27 cellular contexts compared by ENCODE assay signal in genomic region chr2:86029873-86030272, GRCh38.
DNase-seq lines count a peak whose midpoint lies in the region; ATAC-seq, FAIRE-seq and TF ChIP-seq lines count a peak whose summit lies in the region.
"Had no signal": no experiment of that assay in that cellular context is flagged by ENCODE, and none has a peak within 500 bp of the region (broad histone marks: within the 10 kb centered on the region; RNA-seq: fewer than 3 reads in every experiment).

No MANE protein-coding gene starts in this region.

- DNase-seq in T-helper 1 cell (no peak), chondrocyte (ENCODE audit: low spot score) (peak; percentile 59), upper lobe of right lung (peak; percentile 53), frontal cortex (ENCODE audit: low spot score in 2 of 2) (no peak)
- peak; percentile 10 for DNase-seq in activated naive CD4-positive, alpha-beta T cell treated with anti-CD3 and anti-CD28 coated beads, Interleukin-2, amount 10 ng/mL, durations not matched to agents 7 days and 5 days
- no peak for DNase-seq in activated naive CD4-positive, alpha-beta T cell treated with anti-CD3 and anti-CD28 coated beads, Interleukin-2, amount 50 U/mL, for 72 hours (ENCODE audit: low spot score in 2 of 2)
- DNase-seq: ACHN; CD8-positive, alpha-beta T cell; DMS153; GM23248; H9; HFFc6; Kasumi-1; NCI-H1694; NCI-H2081; NCI-H2171; NCI-H345; NCI-H524; NCI-H774; NK-92 treated with Interleukin-12 subunit alpha and Interleukin-12 subunit beta, amount 100 ng/mL, for 24 hours had no signal

- no peak for ATAC-seq in activated naive CD4-positive, alpha-beta T cell treated with anti-CD3 and anti-CD28 coated beads, Interleukin-2, amount 50 U/mL, for 72 hours
- ATAC-seq in upper lobe of right lung (no peak), HG03025 (IDR thresholded peaks at IDR 0.05; ENCODE audit: low FRiP score, unreplicated experiment) (no peak)
- ATAC-seq: CD8-positive, alpha-beta T cell had no signal

- peaks cover 20% of the 10 kb centered on the region for H3K4me1 Mint-ChIP-seq in T-helper 1 cell treated with Interleukin-12 subunit alpha and Interleukin-12 subunit beta and Interleukin-4 antibody, amounts not matched to agents 30 μg/mL and 1 μg/mL, for 36 hours (ENCODE audit: low read depth)
- H3K4me1 Mint-ChIP-seq in activated naive CD4-positive, alpha-beta T cell treated with anti-CD3 and anti-CD28 coated beads, Interleukin-2, amount 10 ng/mL, durations not matched to agents 7 days and 5 days = peaks cover 40% of the 10 kb centered on the region
- peaks cover 13% of the 10 kb centered on the region for H3K4me1 Mint-ChIP-seq in chondrocyte (ENCODE audit: low read depth)
- H3K4me1 Mint-ChIP-seq: H9 had no signal

- H3K27ac Mint-ChIP-seq in T-helper 1 cell treated with Interleukin-12 subunit alpha and Interleukin-12 subunit beta and Interleukin-4 antibody, amounts not matched to agents 30 μg/mL and 1 μg/mL, for 36 hours = peak overlapping the region; percentile 34
- no peak overlapping the region for H3K27ac Mint-ChIP-seq in activated naive CD4-positive, alpha-beta T cell treated with anti-CD3 and anti-CD28 coated beads, Interleukin-2, amount 10 ng/mL, durations not matched to agents 7 days and 5 days
- H3K27ac Mint-ChIP-seq in activated naive CD4-positive, alpha-beta T cell treated with anti-CD3 and anti-CD28 coated beads, Interleukin-2, amount 50 U/mL, for 72 hours = no peak overlapping the region
- H3K27ac Mint-ChIP-seq in chondrocyte (ENCODE audit: unreplicated experiment) = no peak overlapping the region
- H3K27ac Mint-ChIP-seq: CD8-positive, alpha-beta T cell; H9; HFFc6 had no signal

- H3K4me3 Mint-ChIP-seq in T-helper 1 cell treated with Interleukin-12 subunit alpha and Interleukin-12 subunit beta and Interleukin-4 antibody, amounts not matched to agents 30 μg/mL and 1 μg/mL, for 36 hours = no peak overlapping the region
- no peak overlapping the region for H3K4me3 Mint-ChIP-seq in activated naive CD4-positive, alpha-beta T cell treated with anti-CD3 and anti-CD28 coated beads, Interleukin-2, amount 10 ng/mL, durations not matched to agents 7 days and 5 days
- no peak overlapping the region for H3K4me3 Mint-ChIP-seq in chondrocyte (ENCODE audit: unreplicated experiment)
- H3K4me3 Mint-ChIP-seq: CD8-positive, alpha-beta T cell; H9; HFFc6 had no signal

- H3K9me3 Mint-ChIP-seq in T-helper 1 cell treated with Interleukin-12 subunit alpha and Interleukin-12 subunit beta and Interleukin-4 antibody, amounts not matched to agents 30 μg/mL and 1 μg/mL, for 36 hours = no peaks in the 10 kb centered on the region
- H3K9me3 Mint-ChIP-seq in activated naive CD4-positive, alpha-beta T cell treated with anti-CD3 and anti-CD28 coated beads, Interleukin-2, amount 10 ng/mL, durations not matched to agents 7 days and 5 days = no peaks in the 10 kb centered on the region
- no peaks in the 10 kb centered on the region for H3K9me3 Mint-ChIP-seq in activated naive CD4-positive, alpha-beta T cell treated with anti-CD3 and anti-CD28 coated beads, Interleukin-2, amount 50 U/mL, for 72 hours
- H3K9me3 Mint-ChIP-seq in chondrocyte (ENCODE audit: low read depth) = no peaks in the 10 kb centered on the region
- H3K9me3 Mint-ChIP-seq: CD8-positive, alpha-beta T cell; H9; HFFc6 had no signal

- peaks cover 6% of the 10 kb centered on the region for H3K4me1 ChIP-seq in upper lobe of right lung

- no peak overlapping the region for H3K27ac ChIP-seq in upper lobe of right lung
- H3K27ac ChIP-seq: 22Rv1, GM23248, RWPE1 had no signal

- peaks cover 65% of the 10 kb centered on the region for H3K36me3 ChIP-seq in upper lobe of right lung

- no peak for FAIRE-seq in frontal cortex (lab: Jason Lieb, UNC)
- FAIRE-seq: G401.6, GM18507 had no signal

- H3K4me3 ChIP-seq in upper lobe of right lung = no peak overlapping the region
- H3K4me3 ChIP-seq: BLaER1, GM23248 had no signal

- no peaks in the 10 kb centered on the region for H3K27me3 ChIP-seq in upper lobe of right lung
- H3K27me3 ChIP-seq: BLaER1 had no signal

- H3K9me3 ChIP-seq in upper lobe of right lung = no peaks in the 10 kb centered on the region
- H3K9me3 ChIP-seq: BLaER1 had no signal

- CTCF ChIA-PET in activated naive CD4-positive, alpha-beta T cell treated with anti-CD3 and anti-CD28 coated beads, Interleukin-2, amount 10 ng/mL, durations not matched to agents 7 days and 5 days (lab: Charles Lee) = interaction anchor here (0.6 kb wide), 1 partner anchor 322 kb away, joined by 3 read pairs; no protein-coding TSS in a partner anchor

- H3K36me3 Mint-ChIP-seq in T-helper 1 cell treated with Interleukin-12 subunit alpha and Interleukin-12 subunit beta and Interleukin-4 antibody, amounts not matched to agents 30 μg/mL and 1 μg/mL, for 36 hours (ENCODE audit: low read depth) = peaks cover 68% of the 10 kb centered on the region
- peaks cover 80% of the 10 kb centered on the region for H3K36me3 Mint-ChIP-seq in activated naive CD4-positive, alpha-beta T cell treated with anti-CD3 and anti-CD28 coated beads, Interleukin-2, amount 10 ng/mL, durations not matched to agents 7 days and 5 days
- H3K36me3 Mint-ChIP-seq in activated naive CD4-positive, alpha-beta T cell treated with anti-CD3 and anti-CD28 coated beads, Interleukin-2, amount 50 U/mL, for 72 hours = peaks cover 32 to 42% of the 10 kb centered on the region in 2 donors
- H3K36me3 Mint-ChIP-seq in chondrocyte (ENCODE audit: low read depth) = peaks cover 66% of the 10 kb centered on the region

- H3K27me3 Mint-ChIP-seq in T-helper 1 cell treated with Interleukin-12 subunit alpha and Interleukin-12 subunit beta and Interleukin-4 antibody, amounts not matched to agents 30 μg/mL and 1 μg/mL, for 36 hours (ENCODE audit: low read depth) = no peaks in the 10 kb centered on the region
- H3K27me3 Mint-ChIP-seq in activated naive CD4-positive, alpha-beta T cell treated with anti-CD3 and anti-CD28 coated beads, Interleukin-2, amount 10 ng/mL, durations not matched to agents 7 days and 5 days = no peaks in the 10 kb centered on the region
- H3K27me3 Mint-ChIP-seq in chondrocyte (ENCODE audit: low read depth) = no peaks in the 10 kb centered on the region

- TF ChIP-seq CTCF in chondrocyte (IDR thresholded peaks at IDR 0.05) = no peak
- TF ChIP-seq CTCF in upper lobe of right lung (IDR thresholded peaks at IDR 0.05) = no peak

- intact Hi-C loops in upper lobe of right lung (cut with DNase I) = no loop called here

Comparison
In these comparisons a context has a peak if more than half of its experiments do, and no peak if none do; other contexts are left out.
1. DNase-seq: peak in activated naive CD4-positive, alpha-beta T cell treated with anti-CD3 and anti-CD28 coated beads, Interleukin-2, amount 10 ng/mL, durations not matched to agents 7 days and 5 days (single experiment), chondrocyte (single experiment) and upper lobe of right lung (single experiment); none in T-helper 1 cell (0 of 5), activated naive CD4-positive, alpha-beta T cell treated with anti-CD3 and anti-CD28 coated beads, Interleukin-2, amount 50 U/mL, for 72 hours (0 of 2) and frontal cortex (0 of 2).